ENCODE assay signal across 2 cellular contexts in the genomic region with DNA sequence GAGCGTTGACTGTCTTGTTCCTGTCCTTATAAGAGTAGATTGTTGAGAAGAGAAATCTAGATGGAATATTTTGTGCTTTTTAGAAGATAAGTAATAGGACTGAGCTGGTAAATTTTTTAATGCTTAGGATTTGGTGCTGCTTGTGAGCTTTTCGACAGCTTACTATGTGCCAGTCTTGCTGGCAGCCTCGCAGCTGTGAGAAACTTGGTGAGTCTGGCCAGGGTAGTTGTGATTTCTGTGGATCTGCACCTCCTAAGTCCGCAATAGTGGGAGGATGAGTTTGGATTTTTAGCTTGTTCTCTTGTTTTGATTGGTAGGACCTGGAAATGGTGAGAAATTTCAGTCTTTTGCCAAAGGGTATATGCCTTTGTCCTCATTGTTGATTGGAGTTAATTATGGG.
TF ChIP-seq lines count a peak whose summit lies in the region.

No MANE protein-coding gene starts in this region.

TF ChIP-seq in SK-N-SH, 30 proteins besides CTCF, POLR2A, EP300 and RAD21:
- no peak for TF ChIP-seq YY1 (IDR thresholded peaks at IDR 0.05; ENCODE audit: low read depth)
- no peak for TF ChIP-seq FOXJ3 (CRISPR knock-in tag; IDR thresholded peaks at IDR 0.05)
- no peak for TF ChIP-seq GATA2 (CRISPR knock-in tag; IDR thresholded peaks at IDR 0.05)
- TF ChIP-seq FOXM1 (IDR thresholded peaks at IDR 0.05; ENCODE audit: low read depth) = no peak
- no peak for TF ChIP-seq ELF1 (IDR thresholded peaks at IDR 0.05)
- TF ChIP-seq, protein P1, sequence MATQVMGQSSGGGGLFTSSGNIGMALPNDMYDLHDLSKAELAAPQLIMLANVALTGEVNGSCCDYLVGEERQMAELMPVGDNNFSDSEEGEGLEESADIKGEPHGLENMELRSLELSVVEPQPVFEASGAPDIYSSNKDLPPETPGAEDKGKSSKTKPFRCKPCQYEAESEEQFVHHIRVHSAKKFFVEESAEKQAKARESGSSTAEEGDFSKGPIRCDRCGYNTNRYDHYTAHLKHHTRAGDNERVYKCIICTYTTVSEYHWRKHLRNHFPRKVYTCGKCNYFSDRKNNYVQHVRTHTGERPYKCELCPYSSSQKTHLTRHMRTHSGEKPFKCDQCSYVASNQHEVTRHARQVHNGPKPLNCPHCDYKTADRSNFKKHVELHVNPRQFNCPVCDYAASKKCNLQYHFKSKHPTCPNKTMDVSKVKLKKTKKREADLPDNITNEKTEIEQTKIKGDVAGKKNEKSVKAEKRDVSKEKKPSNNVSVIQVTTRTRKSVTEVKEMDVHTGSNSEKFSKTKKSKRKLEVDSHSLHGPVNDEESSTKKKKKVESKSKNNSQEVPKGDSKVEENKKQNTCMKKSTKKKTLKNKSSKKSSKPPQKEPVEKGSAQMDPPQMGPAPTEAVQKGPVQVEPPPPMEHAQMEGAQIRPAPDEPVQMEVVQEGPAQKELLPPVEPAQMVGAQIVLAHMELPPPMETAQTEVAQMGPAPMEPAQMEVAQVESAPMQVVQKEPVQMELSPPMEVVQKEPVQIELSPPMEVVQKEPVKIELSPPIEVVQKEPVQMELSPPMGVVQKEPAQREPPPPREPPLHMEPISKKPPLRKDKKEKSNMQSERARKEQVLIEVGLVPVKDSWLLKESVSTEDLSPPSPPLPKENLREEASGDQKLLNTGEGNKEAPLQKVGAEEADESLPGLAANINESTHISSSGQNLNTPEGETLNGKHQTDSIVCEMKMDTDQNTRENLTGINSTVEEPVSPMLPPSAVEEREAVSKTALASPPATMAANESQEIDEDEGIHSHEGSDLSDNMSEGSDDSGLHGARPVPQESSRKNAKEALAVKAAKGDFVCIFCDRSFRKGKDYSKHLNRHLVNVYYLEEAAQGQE (IDR thresholded peaks at IDR 0.05; ENCODE audit: low read depth, low read length) = no peak
- TF ChIP-seq NRF1 (IDR thresholded peaks at IDR 0.05; ENCODE audit: low read depth, low read length) = no peak
- no peak for TF ChIP-seq NFIC (IDR thresholded peaks at IDR 0.05; ENCODE audit: borderline replicate concordance)
- TF ChIP-seq POLR2AphosphoS5 (IDR thresholded peaks at IDR 0.05; ENCODE audit: low read depth, low read length) = no peak
- no peak for TF ChIP-seq MEF2A (IDR thresholded peaks at IDR 0.05; ENCODE audit: borderline replicate concordance, low read depth)
- TF ChIP-seq JUND (IDR thresholded peaks at IDR 0.05) = no peak
- TF ChIP-seq, protein P2, sequence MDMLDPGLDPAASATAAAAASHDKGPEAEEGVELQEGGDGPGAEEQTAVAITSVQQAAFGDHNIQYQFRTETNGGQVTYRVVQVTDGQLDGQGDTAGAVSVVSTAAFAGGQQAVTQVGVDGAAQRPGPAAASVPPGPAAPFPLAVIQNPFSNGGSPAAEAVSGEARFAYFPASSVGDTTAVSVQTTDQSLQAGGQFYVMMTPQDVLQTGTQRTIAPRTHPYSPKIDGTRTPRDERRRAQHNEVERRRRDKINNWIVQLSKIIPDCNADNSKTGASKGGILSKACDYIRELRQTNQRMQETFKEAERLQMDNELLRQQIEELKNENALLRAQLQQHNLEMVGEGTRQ (IDR thresholded peaks at IDR 0.05; ENCODE audit: borderline replicate concordance, low read depth, low read length) = no peak
- TF ChIP-seq, protein P3, sequence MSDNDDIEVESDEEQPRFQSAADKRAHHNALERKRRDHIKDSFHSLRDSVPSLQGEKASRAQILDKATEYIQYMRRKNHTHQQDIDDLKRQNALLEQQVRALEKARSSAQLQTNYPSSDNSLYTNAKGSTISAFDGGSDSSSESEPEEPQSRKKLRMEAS (IDR thresholded peaks at IDR 0.05; ENCODE audit: low read depth) = no peak
- no peak for TF ChIP-seq FOSL2 (IDR thresholded peaks at IDR 0.05; ENCODE audit: borderline replicate concordance, low read depth)
- TF ChIP-seq CHD2 (IDR thresholded peaks at IDR 0.05; ENCODE audit: low read length, partially characterized antibody) = no peak
- no peak for TF ChIP-seq RFX5 (IDR thresholded peaks at IDR 0.05; ENCODE audit: low read length)
- no peak for TF ChIP-seq SMC3 (IDR thresholded peaks at IDR 0.05; ENCODE audit: low read depth, low read length)
- no peak for TF ChIP-seq TCF12 (IDR thresholded peaks at IDR 0.05)

TF ChIP-seq in SK-N-SH treated with all-trans-retinoic acid at 6 μM for 48 hours, 23 proteins besides CTCF, POLR2A, EP300 and RAD21:
- TF ChIP-seq, protein P4, sequence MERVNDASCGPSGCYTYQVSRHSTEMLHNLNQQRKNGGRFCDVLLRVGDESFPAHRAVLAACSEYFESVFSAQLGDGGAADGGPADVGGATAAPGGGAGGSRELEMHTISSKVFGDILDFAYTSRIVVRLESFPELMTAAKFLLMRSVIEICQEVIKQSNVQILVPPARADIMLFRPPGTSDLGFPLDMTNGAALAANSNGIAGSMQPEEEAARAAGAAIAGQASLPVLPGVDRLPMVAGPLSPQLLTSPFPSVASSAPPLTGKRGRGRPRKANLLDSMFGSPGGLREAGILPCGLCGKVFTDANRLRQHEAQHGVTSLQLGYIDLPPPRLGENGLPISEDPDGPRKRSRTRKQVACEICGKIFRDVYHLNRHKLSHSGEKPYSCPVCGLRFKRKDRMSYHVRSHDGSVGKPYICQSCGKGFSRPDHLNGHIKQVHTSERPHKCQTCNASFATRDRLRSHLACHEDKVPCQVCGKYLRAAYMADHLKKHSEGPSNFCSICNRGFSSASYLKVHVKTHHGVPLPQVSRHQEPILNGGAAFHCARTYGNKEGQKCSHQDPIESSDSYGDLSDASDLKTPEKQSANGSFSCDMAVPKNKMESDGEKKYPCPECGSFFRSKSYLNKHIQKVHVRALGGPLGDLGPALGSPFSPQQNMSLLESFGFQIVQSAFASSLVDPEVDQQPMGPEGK (CRISPR knock-in tag; IDR thresholded peaks at IDR 0.05; ENCODE audit: borderline replicate concordance) = no peak
- TF ChIP-seq, protein P5, sequence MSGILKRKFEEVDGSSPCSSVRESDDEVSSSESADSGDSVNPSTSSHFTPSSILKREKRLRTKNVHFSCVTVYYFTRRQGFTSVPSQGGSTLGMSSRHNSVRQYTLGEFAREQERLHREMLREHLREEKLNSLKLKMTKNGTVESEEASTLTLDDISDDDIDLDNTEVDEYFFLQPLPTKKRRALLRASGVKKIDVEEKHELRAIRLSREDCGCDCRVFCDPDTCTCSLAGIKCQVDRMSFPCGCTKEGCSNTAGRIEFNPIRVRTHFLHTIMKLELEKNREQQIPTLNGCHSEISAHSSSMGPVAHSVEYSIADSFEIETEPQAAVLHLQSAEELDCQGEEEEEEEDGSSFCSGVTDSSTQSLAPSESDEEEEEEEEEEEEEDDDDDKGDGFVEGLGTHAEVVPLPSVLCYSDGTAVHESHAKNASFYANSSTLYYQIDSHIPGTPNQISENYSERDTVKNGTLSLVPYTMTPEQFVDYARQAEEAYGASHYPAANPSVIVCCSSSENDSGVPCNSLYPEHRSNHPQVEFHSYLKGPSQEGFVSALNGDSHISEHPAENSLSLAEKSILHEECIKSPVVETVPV (CRISPR knock-in tag; IDR thresholded peaks at IDR 0.05) = no peak
- TF ChIP-seq ZNF8 (CRISPR knock-in tag; IDR thresholded peaks at IDR 0.05) (no peak), TCF4 (CRISPR knock-in tag; IDR thresholded peaks at IDR 0.05; ENCODE audit: borderline replicate concordance) (no peak), CSDC2 (CRISPR knock-in tag; IDR thresholded peaks at IDR 0.05) (no peak), PPARA (CRISPR knock-in tag; IDR thresholded peaks at IDR 0.05; ENCODE audit: borderline replicate concordance) (no peak), RARB (CRISPR knock-in tag; IDR thresholded peaks at IDR 0.05) (no peak), ARNTL (CRISPR knock-in tag; IDR thresholded peaks at IDR 0.05; ENCODE audit: borderline replicate concordance, low read depth) (no peak), ZFP3 (CRISPR knock-in tag; IDR thresholded peaks at IDR 0.05) (no peak), OSR1 (CRISPR knock-in tag; IDR thresholded peaks at IDR 0.05) (no peak), ESRRG (CRISPR knock-in tag; IDR thresholded peaks at IDR 0.05) (no peak), ZFP30 (CRISPR knock-in tag; IDR thresholded peaks at IDR 0.05) (no peak)
- TF ChIP-seq, protein P6, sequence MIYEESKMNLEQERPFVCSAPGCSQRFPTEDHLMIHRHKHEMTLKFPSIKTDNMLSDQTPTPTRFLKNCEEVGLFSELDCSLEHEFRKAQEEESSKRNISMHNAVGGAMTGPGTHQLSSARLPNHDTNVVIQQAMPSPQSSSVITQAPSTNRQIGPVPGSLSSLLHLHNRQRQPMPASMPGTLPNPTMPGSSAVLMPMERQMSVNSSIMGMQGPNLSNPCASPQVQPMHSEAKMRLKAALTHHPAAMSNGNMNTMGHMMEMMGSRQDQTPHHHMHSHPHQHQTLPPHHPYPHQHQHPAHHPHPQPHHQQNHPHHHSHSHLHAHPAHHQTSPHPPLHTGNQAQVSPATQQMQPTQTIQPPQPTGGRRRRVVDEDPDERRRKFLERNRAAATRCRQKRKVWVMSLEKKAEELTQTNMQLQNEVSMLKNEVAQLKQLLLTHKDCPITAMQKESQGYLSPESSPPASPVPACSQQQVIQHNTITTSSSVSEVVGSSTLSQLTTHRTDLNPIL (CRISPR knock-in tag; IDR thresholded peaks at IDR 0.05; ENCODE audit: low read depth) = no peak
- TF ChIP-seq, protein P7, sequence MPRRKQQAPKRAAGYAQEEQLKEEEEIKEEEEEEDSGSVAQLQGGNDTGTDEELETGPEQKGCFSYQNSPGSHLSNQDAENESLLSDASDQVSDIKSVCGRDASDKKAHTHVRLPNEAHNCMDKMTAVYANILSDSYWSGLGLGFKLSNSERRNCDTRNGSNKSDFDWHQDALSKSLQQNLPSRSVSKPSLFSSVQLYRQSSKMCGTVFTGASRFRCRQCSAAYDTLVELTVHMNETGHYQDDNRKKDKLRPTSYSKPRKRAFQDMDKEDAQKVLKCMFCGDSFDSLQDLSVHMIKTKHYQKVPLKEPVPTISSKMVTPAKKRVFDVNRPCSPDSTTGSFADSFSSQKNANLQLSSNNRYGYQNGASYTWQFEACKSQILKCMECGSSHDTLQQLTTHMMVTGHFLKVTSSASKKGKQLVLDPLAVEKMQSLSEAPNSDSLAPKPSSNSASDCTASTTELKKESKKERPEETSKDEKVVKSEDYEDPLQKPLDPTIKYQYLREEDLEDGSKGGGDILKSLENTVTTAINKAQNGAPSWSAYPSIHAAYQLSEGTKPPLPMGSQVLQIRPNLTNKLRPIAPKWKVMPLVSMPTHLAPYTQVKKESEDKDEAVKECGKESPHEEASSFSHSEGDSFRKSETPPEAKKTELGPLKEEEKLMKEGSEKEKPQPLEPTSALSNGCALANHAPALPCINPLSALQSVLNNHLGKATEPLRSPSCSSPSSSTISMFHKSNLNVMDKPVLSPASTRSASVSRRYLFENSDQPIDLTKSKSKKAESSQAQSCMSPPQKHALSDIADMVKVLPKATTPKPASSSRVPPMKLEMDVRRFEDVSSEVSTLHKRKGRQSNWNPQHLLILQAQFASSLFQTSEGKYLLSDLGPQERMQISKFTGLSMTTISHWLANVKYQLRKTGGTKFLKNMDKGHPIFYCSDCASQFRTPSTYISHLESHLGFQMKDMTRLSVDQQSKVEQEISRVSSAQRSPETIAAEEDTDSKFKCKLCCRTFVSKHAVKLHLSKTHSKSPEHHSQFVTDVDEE (CRISPR knock-in tag; IDR thresholded peaks at IDR 0.05) = no peak
